Comparison of ENCODE assay signal across 26 cellular contexts in the genomic region with DNA sequence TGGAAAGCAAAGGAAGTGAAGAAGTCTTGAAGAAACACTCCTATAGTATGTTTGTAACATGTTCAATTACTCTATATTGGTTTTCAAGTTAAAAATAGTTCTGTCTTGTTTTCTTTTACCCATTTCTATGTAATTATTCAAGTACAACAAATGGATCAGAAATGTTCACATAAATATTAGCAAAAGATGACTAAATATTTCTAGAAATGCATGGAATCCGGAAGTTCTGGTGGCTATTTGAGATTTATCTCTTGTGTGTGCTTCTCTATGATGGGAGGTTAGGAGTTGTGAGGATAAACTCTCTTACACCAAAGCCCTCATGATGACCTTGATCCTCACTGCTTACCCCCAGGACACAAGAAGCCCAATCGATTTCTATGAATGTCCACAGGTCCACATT.
DNase-seq lines count a peak whose midpoint lies in the region; ATAC-seq and TF ChIP-seq lines count a peak whose summit lies in the region.
"Had no signal": no experiment of that assay in that cellular context is flagged by ENCODE, and none has a peak within 500 bp of the region (broad histone marks: within the 10 kb centered on the region; RNA-seq: fewer than 3 reads in every experiment).

No MANE protein-coding gene starts in this region.

- H3K27me3 Mint-ChIP-seq in mesothelial cell of epicardium (ENCODE audit: low read depth), result no peaks in the 10 kb centered on the region

- H3K27me3 ChIP-seq in brain microvascular endothelial cell (replicated peaks), result no peaks in the 10 kb centered on the region
- H3K27me3 ChIP-seq: BE2C, SJCRH30 had no signal

- DNase-seq in LHCN-M2 (ENCODE audit: low read depth) (peak; percentile 25), brain microvascular endothelial cell (peak; percentile 5), mesothelial cell of epicardium (ENCODE audit: low spot score in 2 of 2, unreplicated experiment in 2 of 2) (no peak)
- no peak for DNase-seq in activated CD4-positive, alpha-beta T cell treated with anti-CD3 and anti-CD28 coated beads for 48 hours
- DNase-seq: BE2C, Calu3, DND-41, GOT3, HCEC 1CT, Karpas-422, NCI-H1092 treated with DMSO at 0.1 percent for 48 hours, NCI-H1436 treated with DMSO at 0.1 percent for 48 hours, NCI-H187 treated with DMSO at 0.1 percent for 48 hours, NCI-H2107, NCI-H446 treated with DMSO at 0.1 percent for 48 hours, NCI-H526, NCI-H82, PC-9, SJCRH30 had no signal

- H3K36me3 Mint-ChIP-seq in mesothelial cell of epicardium, result peaks cover 2% of the 10 kb centered on the region
- H3K36me3 Mint-ChIP-seq: CD14-positive monocyte had no signal

- H3K27ac ChIP-seq in brain microvascular endothelial cell, result peak overlapping the region; percentile 54
- H3K27ac ChIP-seq: HL-60, PC-9, SJCRH30 had no signal

- peaks cover 20% of the 10 kb centered on the region for H3K4me1 Mint-ChIP-seq in mesothelial cell of epicardium
- H3K4me1 Mint-ChIP-seq: CD14-positive monocyte had no signal

- no peak overlapping the region for H3K4me3 Mint-ChIP-seq in mesothelial cell of epicardium
- H3K4me3 Mint-ChIP-seq: CD14-positive monocyte had no signal

- in situ Hi-C loops in brain microvascular endothelial cell (cut with HindIII; ENCODE audit: low pct_ligation_motif_present, low sequenced_read_pairs), result no loop called here

- peak overlapping the region; percentile 75 for H3K27ac Mint-ChIP-seq in mesothelial cell of epicardium
- H3K27ac Mint-ChIP-seq: CD14-positive monocyte had no signal

- H3K4me3 ChIP-seq in brain microvascular endothelial cell (ENCODE audit: low read depth, low read length), result no peak overlapping the region
- H3K4me3 ChIP-seq: PC-9, SJCRH30 had no signal

- H3K36me3 ChIP-seq in brain microvascular endothelial cell (replicated peaks), result no peaks in the 10 kb centered on the region
- H3K36me3 ChIP-seq: BE2C, SJCRH30 had no signal

- no peak for ATAC-seq in GM21529 (IDR thresholded peaks at IDR 0.05; ENCODE audit: unreplicated experiment)
- ATAC-seq in HG03439 (IDR thresholded peaks at IDR 0.05; ENCODE audit: unreplicated experiment), result no peak
- ATAC-seq in GM21515 (IDR thresholded peaks at IDR 0.05; ENCODE audit: unreplicated experiment), result no peak
- ATAC-seq: HepG2, Right ventricle myocardium inferior had no signal

- peaks cover 6% of the 10 kb centered on the region for H3K9me3 Mint-ChIP-seq in mesothelial cell of epicardium

- no peak for TF ChIP-seq CTCF in brain microvascular endothelial cell (IDR thresholded peaks at IDR 0.05; ENCODE audit: low read depth, low read length, missing control alignments)
- no peak for TF ChIP-seq CTCF in mesothelial cell of epicardium (IDR thresholded peaks at IDR 0.05; ENCODE audit: unreplicated experiment)

Comparison
In these comparisons a context has a peak if more than half of its experiments do, and no peak if none do; other contexts are left out.
1. DNase-seq: peak in LHCN-M2 (single experiment) and brain microvascular endothelial cell (single experiment); none in mesothelial cell of epicardium (0 of 2) and activated CD4-positive, alpha-beta T cell treated with anti-CD3 and anti-CD28 coated beads for 48 hours (single experiment).